ENCODE assay signal across 17 cellular contexts in the genomic region with DNA sequence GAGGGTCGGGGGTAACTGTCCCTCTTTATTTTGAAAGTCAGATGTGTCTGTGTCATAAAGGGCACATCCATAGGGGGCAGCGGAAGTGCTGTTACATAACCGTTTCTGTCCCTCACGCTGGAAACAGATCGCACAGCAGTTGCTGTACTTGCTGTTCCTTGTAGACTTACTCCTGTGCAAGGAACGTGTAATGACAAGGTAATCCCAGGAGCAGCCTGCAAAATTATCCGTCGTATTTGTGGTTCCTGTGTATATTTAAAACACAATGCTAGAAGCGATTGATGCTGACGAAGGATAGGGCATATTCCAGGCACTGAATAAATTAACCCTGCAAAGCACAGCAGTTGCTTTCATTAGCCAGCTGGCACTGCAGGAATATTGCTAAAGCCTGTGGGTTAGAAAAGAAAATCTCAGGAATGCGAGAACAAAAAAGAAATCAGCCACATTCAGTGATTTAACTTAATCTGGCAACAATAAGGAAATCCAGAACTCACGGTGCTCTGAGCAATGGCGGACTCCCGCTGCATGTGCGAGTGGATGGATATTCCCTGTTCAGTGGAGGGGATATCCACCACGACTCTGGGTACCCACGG.
DNase-seq lines count a peak whose midpoint lies in the region; ATAC-seq and TF ChIP-seq lines count a peak whose summit lies in the region.
"Had no signal": no experiment of that assay in that cellular context is flagged by ENCODE, and none has a peak within 500 bp of the region (broad histone marks: within the 10 kb centered on the region; RNA-seq: fewer than 3 reads in every experiment).

No MANE protein-coding gene starts in this region.

- H3K36me3 ChIP-seq in Loucy (ENCODE audit: insufficient read depth, low read length) (no peaks in the 10 kb centered on the region), osteoblast (ENCODE audit: insufficient read depth, low read length) (no peaks in the 10 kb centered on the region), mucosa of descending colon (ENCODE audit: low read depth) (no peaks in the 10 kb centered on the region)
- H3K36me3 ChIP-seq: sigmoid colon, SJCRH30 had no signal

- no peak overlapping the region for H2AFZ ChIP-seq in Loucy (ENCODE audit: low read length)
- H2AFZ ChIP-seq in osteoblast (ENCODE audit: low read length), result peak overlapping the region; percentile 19

- H3K27me3 ChIP-seq in Loucy (ENCODE audit: insufficient read depth, low read length, poor library complexity, severe bottlenecking) (no peaks in the 10 kb centered on the region), dorsolateral prefrontal cortex (no peaks in the 10 kb centered on the region), osteoblast (ENCODE audit: insufficient read depth, low read length) (no peaks in the 10 kb centered on the region)
- H3K27me3 ChIP-seq: sigmoid colon had no signal

- H3K27ac ChIP-seq in dorsolateral prefrontal cortex, result peak overlapping the region; percentile 1 to 92 (median 75)
- no peak overlapping the region for H3K27ac ChIP-seq in osteoblast (ENCODE audit: low read depth, low read length)
- H3K27ac ChIP-seq: foreskin keratinocyte, sigmoid colon, SJCRH30 had no signal

- H3K4me1 ChIP-seq in Loucy (ENCODE audit: insufficient read depth, low read length, poor library complexity, severe bottlenecking) (peaks cover 7% of the 10 kb centered on the region), osteoblast (ENCODE audit: insufficient read depth, low read length) (peaks cover 9% of the 10 kb centered on the region), mucosa of descending colon (ENCODE audit: low read depth) (no peaks in the 10 kb centered on the region)
- H3K4me1 ChIP-seq: foreskin keratinocyte, sigmoid colon, SJCRH30 had no signal

- H3K9me3 ChIP-seq in Loucy (ENCODE audit: insufficient read depth, low read depth, low read length) (no peaks in the 10 kb centered on the region), osteoblast (ENCODE audit: low read depth, low read length) (no peaks in the 10 kb centered on the region), mucosa of descending colon (no peaks in the 10 kb centered on the region)
- H3K9me3 ChIP-seq: sigmoid colon, SJCRH30 had no signal

- no peak for ATAC-seq in HG02884 (IDR thresholded peaks at IDR 0.05; ENCODE audit: unreplicated experiment)
- ATAC-seq in mucosa of descending colon, result no peak
- no peak for ATAC-seq in HG03039 (IDR thresholded peaks at IDR 0.05; ENCODE audit: unreplicated experiment)
- ATAC-seq: effector memory CD8-positive, alpha-beta T cell; foreskin keratinocyte had no signal

- H3K9ac ChIP-seq in Loucy (ENCODE audit: low read depth, low read length, poor library complexity, severe bottlenecking), result no peak overlapping the region

- no peaks in the 10 kb centered on the region for H4K20me1 ChIP-seq in Loucy (ENCODE audit: insufficient read depth, low read length, poor library complexity, severe bottlenecking)
- H4K20me1 ChIP-seq in osteoblast (ENCODE audit: insufficient read depth, low read length), result no peaks in the 10 kb centered on the region

- TF ChIP-seq CTCF in Loucy (conservative IDR thresholded peaks at IDR 0.05; ENCODE audit: low read length) (peak; percentile 27), dorsolateral prefrontal cortex (IDR thresholded peaks at IDR 0.05 in 54 of 56, conservative IDR thresholded peaks at IDR 0.05 in 2 of 56; ENCODE audit: low read depth in 1 of 56, partially characterized antibody in 56 of 56) (no peak), osteoblast (IDR thresholded peaks at IDR 0.05; ENCODE audit: extremely low read depth, low read depth, low read length) (no peak), mucosa of descending colon (IDR thresholded peaks at IDR 0.05) (no peak)

- H3K4me3 ChIP-seq in Loucy (ENCODE audit: low read length, poor library complexity, severe bottlenecking) (no peak overlapping the region), dorsolateral prefrontal cortex (peak overlapping the region in 13 of 59 donors; percentile 0 to 27 (median 6)), osteoblast (ENCODE audit: insufficient read depth, low read length) (no peak overlapping the region), mucosa of descending colon (no peak overlapping the region)
- H3K4me3 ChIP-seq: sigmoid colon, SJCRH30 had no signal

- DNase-seq in AG08395 (ENCODE audit: low spot score), result peak; percentile 71
- peak in 1 of 10 donors; percentile 46 for DNase-seq in dorsolateral prefrontal cortex
- peak; percentile 69 for DNase-seq in osteoblast (ENCODE audit: insufficient read length, low spot score, missing footprints)
- no peak for DNase-seq in NCI-H1436 (lab: John Stamatoyannopoulos, UW)
- no peak for DNase-seq in mucosa of descending colon
- DNase-seq: activated CD4-positive, CD25-positive, alpha-beta regulatory T cell treated with anti-CD3 and anti-CD28 coated beads, Interleukin-2, amount 50 U/mL, for 72 hours; activated gamma-delta T cell treated with Interleukin-2 at 50 U/mL for 16 hours; effector memory CD8-positive, alpha-beta T cell; foreskin keratinocyte; HFFc6; NCI-H1048; sigmoid colon; stimulated activated CD4-positive, alpha-beta T cell treated with anti-CD3 and anti-CD28 coated beads, Interleukin-4, amount 100 ng/mL, for 24 hours had no signal

- no peaks in the 10 kb centered on the region for H3K9me2 ChIP-seq in Loucy (replicated peaks; ENCODE audit: low read depth, low read length)

- H3K4me2 ChIP-seq in Loucy (ENCODE audit: low read depth, low read length, poor library complexity, severe bottlenecking) (no peak overlapping the region), osteoblast (ENCODE audit: insufficient read depth, low read length) (no peak overlapping the region)

- H3K79me2 ChIP-seq in Loucy (ENCODE audit: insufficient read depth, low read length) (peaks cover 50% of the 10 kb centered on the region), osteoblast (ENCODE audit: insufficient read depth, low read length) (no peaks in the 10 kb centered on the region)

- intact Hi-C loops in dorsolateral prefrontal cortex (cut with DNase I) (no loop called here), mucosa of descending colon (cut with DNase I, micrococcal nuclease) (no loop called here)

- H3F3A ChIP-seq in Loucy (ENCODE audit: low read depth), result no peaks in the 10 kb centered on the region

Comparison
In these comparisons a context has a peak if more than half of its experiments do, and no peak if none do; other contexts are left out.
1. DNase-seq: peak in AG08395 (single experiment) and osteoblast (single experiment); none in NCI-H1436 (single experiment) and mucosa of descending colon (0 of 3).